In genomic region chr14:70268760-70269159, GRCh38 we compare ENCODE assay signal across 22 cellular contexts.
A peak's percentile ranks its signal among the peaks of the same experiment; 100 is the strongest.
DNase-seq lines count a peak whose midpoint lies in the region; ATAC-seq, FAIRE-seq and TF ChIP-seq lines count a peak whose summit lies in the region.
"Had no signal": no experiment of that assay in that cellular context is flagged by ENCODE, and none has a peak within 500 bp of the region (broad histone marks: within the 10 kb centered on the region; RNA-seq: fewer than 3 reads in every experiment).

No MANE protein-coding gene starts in this region.

- peak; percentile 40; the same call in 1 of the 2 replicates for ATAC-seq in PC-3
- ATAC-seq in HG03565 (IDR thresholded peaks at IDR 0.05; ENCODE audit: unreplicated experiment), result no peak
- no peak for ATAC-seq in HG02973 (IDR thresholded peaks at IDR 0.05; ENCODE audit: unreplicated experiment)
- ATAC-seq: T-helper 17 cell had no signal

- no peaks in the 10 kb centered on the region for H3K36me3 ChIP-seq in PC-3 (ENCODE audit: low read depth, low read length)
- H3K36me3 ChIP-seq: Peyer's patch had no signal

- no peaks in the 10 kb centered on the region for H4K20me1 ChIP-seq in PC-3 (ENCODE audit: low read length)

- peak; percentile 54 for FAIRE-seq in GM12892 (lab: Jason Lieb, UNC)
- FAIRE-seq: A204.1, G401.6 had no signal

- DNase-seq in NCI-H1436 (lab: John Stamatoyannopoulos, UW), result peak; percentile 25
- no peak for DNase-seq in NCI-H1436 treated with DMSO at 0.1 percent for 48 hours (lab: John Stamatoyannopoulos, UW)
- no peak for DNase-seq in GM12892 (ENCODE audit: insufficient read length)
- DNase-seq in PC-3, result no peak
- peak; percentile 11 for DNase-seq in iPS-NIHi11 (ENCODE audit: low spot score)
- no peak for DNase-seq in HuH-7 (ENCODE audit: low spot score)
- DNase-seq: DMS79 treated with DMSO at 0.1 percent for 48 hours, GOT3, HFFc6, IMR-90, Kasumi-1, NCI-H226, NCI-H774, Peyer's patch, SHP77 treated with DMSO at 0.1 percent for 48 hours, T-helper 17 cell had no signal

- H3K27me3 ChIP-seq in PC-3 (ENCODE audit: low read length), result peaks cover 76% of the 10 kb centered on the region
- H3K27me3 ChIP-seq: Peyer's patch had no signal

- no TSS peak for BruUV-seq in PC-3 (replicated peaks; lab: Mats Ljungman, UMichigan)

- no peaks in the 10 kb centered on the region for H3K4me1 ChIP-seq in PC-3 (ENCODE audit: insufficient read depth, low read length)
- H3K4me1 ChIP-seq: Caco-2, Peyer's patch had no signal

- H3K9me3 ChIP-seq in PC-3 (ENCODE audit: low read length), result no peaks in the 10 kb centered on the region
- H3K9me3 ChIP-seq: Caco-2, Peyer's patch had no signal

- no peak overlapping the region for H3K27ac ChIP-seq in PC-3 (ENCODE audit: low read length)
- H3K27ac ChIP-seq: C4-2B, Peyer's patch had no signal

- H3F3A ChIP-seq in PC-3 (ENCODE audit: low read length, unreplicated experiment), result no peaks in the 10 kb centered on the region

- intact Hi-C loops in PC-3 (cut with micrococcal nuclease), result no loop called here

- no peak overlapping the region for H3K9ac ChIP-seq in PC-3 (ENCODE audit: low read length)

- no peak overlapping the region for H3K4me3 ChIP-seq in PC-3 (ENCODE audit: low read length)
- H3K4me3 ChIP-seq: Peyer's patch had no signal

- TF ChIP-seq POLR2A in GM12892 (IDR thresholded peaks at IDR 0.05; ENCODE audit: low read depth, low read length), result no peak

- CTCF ChIA-PET in PC-3 (lab: Charles Lee), result no interaction called here

- no peak overlapping the region for H2AFZ ChIP-seq in PC-3 (ENCODE audit: low read length)

- no peak for TF ChIP-seq CTCF in PC-3 (conservative IDR thresholded peaks at IDR 0.05; ENCODE audit: low read depth, low read length)

- POLR2A ChIA-PET in PC-3 (lab: Charles Lee; ENCODE audit: unreplicated experiment), result no interaction called here

- H3K4me2 ChIP-seq in PC-3 (ENCODE audit: low read length), result no peak overlapping the region

- no peaks in the 10 kb centered on the region for H3K79me2 ChIP-seq in PC-3 (ENCODE audit: low read length)

- no peaks in the 10 kb centered on the region for H3K9me2 ChIP-seq in PC-3 (replicated peaks; ENCODE audit: low read length)

Comparison
In these comparisons a context has a peak if more than half of its experiments do, and no peak if none do; other contexts are left out.
1. DNase-seq: peak in NCI-H1436 (single experiment) and iPS-NIHi11 (single experiment); none in NCI-H1436 treated with DMSO at 0.1 percent for 48 hours (single experiment), GM12892 (single experiment), PC-3 (single experiment) and HuH-7 (single experiment).